In genomic region chr22:40250608-40251007, GRCh38 we compare ENCODE assay signal across 1 cellular context.
TF ChIP-seq lines count a peak whose summit lies in the region.

No MANE protein-coding gene starts in this region.

TF ChIP-seq in GM12878, 131 proteins besides CTCF, POLR2A, EP300 and RAD21 (continued from another document and continues in another):
- TF ChIP-seq BCLAF1 (IDR thresholded peaks at IDR 0.05) (no peak), WRNIP1 (IDR thresholded peaks at IDR 0.05; ENCODE audit: borderline replicate concordance, low read depth, low read length) (no peak), ZNF687 (IDR thresholded peaks at IDR 0.05) (no peak), SKIL (IDR thresholded peaks at IDR 0.05; ENCODE audit: low read depth, poor library complexity, severe bottlenecking) (peak; percentile 67), RUNX3 (IDR thresholded peaks at IDR 0.05; ENCODE audit: low read length) (peak; percentile 58), POLR2AphosphoS2 (IDR thresholded peaks at IDR 0.05; ENCODE audit: low read depth, low read length) (no peak), ZBTB33 (IDR thresholded peaks at IDR 0.05) (no peak), TCF12 (IDR thresholded peaks at IDR 0.05; ENCODE audit: low read depth, low read length) (no peak), PRDM15 (CRISPR knock-in tag; IDR thresholded peaks at IDR 0.05) (no peak), GATAD2B (conservative IDR thresholded peaks at IDR 0.05; ENCODE audit: low read depth) (no peak), TCF7 (IDR thresholded peaks at IDR 0.05; ENCODE audit: borderline replicate concordance) (0 out of 2 replicates have a peak, but pooled peaks have one; percentile 44), TBL1XR1 (IDR thresholded peaks at IDR 0.05; ENCODE audit: low read depth, low read length) (no peak), BCL11A (IDR thresholded peaks at IDR 0.05; ENCODE audit: low read depth, low read length) (peak; percentile 54), YY1 (IDR thresholded peaks at IDR 0.05; ENCODE audit: low read depth, low read length) (no peak), ATF7 (IDR thresholded peaks at IDR 0.05; ENCODE audit: low read depth) (peak; percentile 75), E4F1 (IDR thresholded peaks at IDR 0.05; ENCODE audit: borderline replicate concordance, partially characterized antibody) (no peak), CHD2 (IDR thresholded peaks at IDR 0.05; ENCODE audit: borderline replicate concordance, low read depth, low read length) (peak; percentile 44; the same call in 1 of the 2 replicates), USF1 (IDR thresholded peaks at IDR 0.05; ENCODE audit: borderline replicate concordance, extremely low read length, insufficient read depth, low read depth, low read length) (no peak), MYC (IDR thresholded peaks at IDR 0.05; ENCODE audit: insufficient read depth, insufficient read length, insufficient replicate concordance, low read length, severe bottlenecking) (no peak), NR2C1 (IDR thresholded peaks at IDR 0.05) (no peak), CREM (IDR thresholded peaks at IDR 0.05; ENCODE audit: low read depth) (peak; percentile 65), NBN (IDR thresholded peaks at IDR 0.05) (0 out of 2 replicates have a peak, but pooled peaks have one; percentile 36), PAX8 (IDR thresholded peaks at IDR 0.05) (no peak), MYB (IDR thresholded peaks at IDR 0.05; ENCODE audit: borderline replicate concordance, low read depth, low read length) (no peak), YBX1 (IDR thresholded peaks at IDR 0.05) (no peak), E2F4 (IDR thresholded peaks at IDR 0.05; ENCODE audit: low read depth, low read length) (no peak), ZNF207 (IDR thresholded peaks at IDR 0.05; ENCODE audit: borderline replicate concordance) (no peak), NKRF (conservative IDR thresholded peaks at IDR 0.05) (no peak), SUPT20H (IDR thresholded peaks at IDR 0.05; ENCODE audit: borderline replicate concordance, control insufficient read depth, low read depth, low read length) (no peak)
